In the genomic region with DNA sequence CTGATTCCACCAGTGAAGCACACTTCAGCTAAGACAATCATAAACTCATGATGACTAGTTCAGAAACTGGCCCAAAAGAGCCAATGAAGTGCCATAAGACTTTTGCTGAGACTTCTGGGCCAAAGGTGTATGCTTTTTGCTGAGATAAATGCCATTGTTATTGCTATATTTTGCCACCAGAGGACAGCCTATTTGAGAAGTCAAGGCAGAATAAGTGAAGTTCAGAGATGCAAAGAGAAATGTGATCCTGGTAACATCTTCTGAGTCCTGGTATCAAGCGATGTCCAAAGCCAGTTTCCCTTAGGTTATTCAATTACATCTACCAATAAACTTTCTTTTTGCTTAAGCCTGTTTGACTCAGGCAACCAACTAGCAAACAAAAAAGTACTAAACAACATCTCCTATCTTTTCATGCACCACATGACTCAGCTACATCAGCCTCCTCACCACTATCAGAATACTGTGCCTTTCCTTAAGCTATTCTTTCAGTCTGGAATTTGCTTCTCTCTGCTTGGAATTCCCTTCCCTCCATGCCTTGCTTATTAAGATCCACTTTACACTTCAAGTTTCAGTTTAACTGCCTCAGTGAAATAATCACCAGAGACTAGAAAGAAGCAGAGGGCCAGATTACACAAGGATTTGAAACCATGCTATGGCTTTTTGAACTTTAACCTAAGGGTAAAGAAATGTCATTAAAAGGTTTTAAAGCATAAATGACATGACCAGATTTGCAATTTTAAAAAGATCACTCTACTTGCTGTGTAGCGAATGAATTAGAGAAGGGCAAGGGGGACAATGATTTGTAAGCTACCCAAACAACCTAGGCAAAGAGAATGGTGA, we compare ENCODE assay signal across 1 cellular context.
TF ChIP-seq lines count a peak whose summit lies in the region.

No MANE protein-coding gene starts in this region.

TF ChIP-seq in HCT116, 20 proteins besides CTCF, POLR2A, EP300 and RAD21 (continued from another document):
- TF ChIP-seq SP1 (IDR thresholded peaks at IDR 0.05; ENCODE audit: low read depth) = 0 out of 2 replicates have a peak, but pooled peaks have one; percentile 4
- TF ChIP-seq CBX3 (IDR thresholded peaks at IDR 0.05; ENCODE audit: low read depth) = 0 out of 2 replicates have a peak, but pooled peaks have one; percentile 13
